In genomic region chr10:77618117-77618516, GRCh38 we compare ENCODE assay signal across 34 cellular contexts. TPM values are rescaled to one million over a fixed set of nuclear protein-coding genes. Genes with fewer than 3 reads are reported as not detected.
"Had no signal": no experiment of that assay in that cellular context is flagged by ENCODE, and none has a peak within 500 bp of the region (broad histone marks: within the 10 kb centered on the region; RNA-seq: fewer than 3 reads in every experiment).

No MANE protein-coding gene starts in this region.

- H3K27ac Mint-ChIP-seq: activated B cell treated with CpG ODN at 0.5 μM for 24 hours; activated CD4-positive, alpha-beta memory T cell treated with anti-CD3 and anti-CD28 coated beads for 36 hours; activated naive CD4-positive, alpha-beta T cell treated with anti-CD3 and anti-CD28 coated beads, Interleukin-2, amount 10 ng/mL, durations not matched to agents 7 days and 5 days; activated naive CD8-positive, alpha-beta T cell; activated naive CD8-positive, alpha-beta T cell treated with anti-CD3 and anti-CD28 coated beads, Interleukin-2, amount 50 U/mL, for 24 hours; activated T-helper 1 cell treated with anti-CD3 and anti-CD28 coated beads, Interleukin-12 subunit alpha, Interleukin-12 subunit beta, Interleukin-2, Interleukin-4 antibody, amounts not matched to agents 30 ng/mL and 10 ng/mL and 1 ng/mL, durations not matched to agents 14 hours and 24 hours and 36 hours had no signal

- H3K4me3 ChIP-seq: cardiac muscle cell, Peyer's patch had no signal

- H3K36me3 Mint-ChIP-seq: activated CD4-positive, alpha-beta memory T cell treated with anti-CD3 and anti-CD28 coated beads for 36 hours; activated naive CD4-positive, alpha-beta T cell treated with anti-CD3 and anti-CD28 coated beads, Interleukin-2, amount 10 ng/mL, durations not matched to agents 7 days and 5 days; activated naive CD8-positive, alpha-beta T cell had no signal

- H3K9me3 Mint-ChIP-seq: activated B cell treated with CpG ODN at 0.5 μM for 24 hours; activated CD4-positive, alpha-beta memory T cell treated with anti-CD3 and anti-CD28 coated beads for 36 hours; activated naive CD4-positive, alpha-beta T cell treated with anti-CD3 and anti-CD28 coated beads, Interleukin-2, amount 10 ng/mL, durations not matched to agents 7 days and 5 days; activated naive CD8-positive, alpha-beta T cell treated with anti-CD3 and anti-CD28 coated beads, Interleukin-2, amount 50 U/mL, for 24 hours; activated T-cell treated with anti-CD3 and anti-CD28 coated beads, Interleukin-2, amount 50 U/mL, for 4 hours; activated T-helper 1 cell treated with anti-CD3 and anti-CD28 coated beads, Interleukin-12 subunit alpha, Interleukin-12 subunit beta, Interleukin-2, Interleukin-4 antibody, amounts not matched to agents 30 ng/mL and 10 ng/mL and 1 ng/mL, durations not matched to agents 14 hours and 24 hours and 36 hours had no signal

- ATAC-seq: activated naive CD8-positive, alpha-beta T cell treated with anti-CD3 and anti-CD28 coated beads, Interleukin-2, amount 50 U/mL, for 24 hours; activated T-cell treated with anti-CD3 and anti-CD28 coated beads, Interleukin-2, amount 50 U/mL, for 4 hours; PC-3; Right ventricle myocardium inferior had no signal

- H3K27me3 Mint-ChIP-seq: activated B cell treated with CpG ODN at 0.5 μM for 24 hours; activated naive CD4-positive, alpha-beta T cell treated with anti-CD3 and anti-CD28 coated beads, Interleukin-2, amount 10 ng/mL, durations not matched to agents 7 days and 5 days; activated naive CD8-positive, alpha-beta T cell treated with anti-CD3 and anti-CD28 coated beads, Interleukin-2, amount 50 U/mL, for 24 hours had no signal

- H3K4me3 Mint-ChIP-seq: activated B cell treated with CpG ODN at 0.5 μM for 24 hours; activated CD4-positive, alpha-beta memory T cell treated with anti-CD3 and anti-CD28 coated beads for 36 hours; activated naive CD4-positive, alpha-beta T cell treated with anti-CD3 and anti-CD28 coated beads, Interleukin-2, amount 10 ng/mL, durations not matched to agents 7 days and 5 days; activated naive CD8-positive, alpha-beta T cell; activated naive CD8-positive, alpha-beta T cell treated with anti-CD3 and anti-CD28 coated beads, Interleukin-2, amount 50 U/mL, for 24 hours; activated T-cell treated with anti-CD3 and anti-CD28 coated beads, Interleukin-2, amount 50 U/mL, for 4 hours; activated T-helper 1 cell treated with anti-CD3 and anti-CD28 coated beads, Interleukin-12 subunit alpha, Interleukin-12 subunit beta, Interleukin-2, Interleukin-4 antibody, amounts not matched to agents 30 ng/mL and 10 ng/mL and 1 ng/mL, durations not matched to agents 14 hours and 24 hours and 36 hours had no signal

- H3K36me3 ChIP-seq: brain microvascular endothelial cell, cardiac muscle cell, Peyer's patch had no signal

- DNase-seq: activated B cell treated with CpG ODN at 0.5 μM for 24 hours; activated CD4-positive, alpha-beta memory T cell treated with anti-CD3 and anti-CD28 coated beads for 36 hours; activated CD4-positive, alpha-beta T cell treated with anti-CD3 and anti-CD28 coated beads for 4 hours; activated CD4-positive, alpha-beta T cell treated with anti-CD3 and anti-CD28 coated beads, Interleukin-2, amount 50 U/mL, for 1 hour; activated CD4-positive, CD25-positive, alpha-beta regulatory T cell treated with anti-CD3 and anti-CD28 coated beads, Interleukin-2, amount 50 U/mL, for 72 hours; activated CD8-positive, alpha-beta memory T cell treated with anti-CD3 and anti-CD28 coated beads, Interleukin-2, amount 50 U/mL, for 4 hours; activated gamma-delta T cell treated with Interleukin-2 at 50 U/mL for 16 hours; activated naive CD4-positive, alpha-beta T cell treated with anti-CD3 and anti-CD28 coated beads, Interleukin-2, amount 10 ng/mL, durations not matched to agents 7 days and 5 days; activated naive CD8-positive, alpha-beta T cell treated with anti-CD3 and anti-CD28 coated beads, Interleukin-2, amount 50 U/mL, for 24 hours; activated T-cell treated with anti-CD3 and anti-CD28 coated beads for 4 hours; activated T-cell treated with anti-CD3 and anti-CD28 coated beads, Interleukin-2, amount 50 U/mL, for 4 hours; aorta; brain microvascular endothelial cell; Karpas-422; KBM-7; NCI-H1105; NCI-H1417 treated with DMSO at 0.1 percent for 48 hours; NCI-H187 treated with DMSO at 0.1 percent for 48 hours; NCI-H2081; NCI-H345; NCI-H524 treated with DMSO at 0.1 percent for 48 hours; NK-92 treated with Interleukin-12 subunit alpha and Interleukin-12 subunit beta, amount 100 ng/mL, for 24 hours; PC-3; Peyer's patch; SW 1271; T-helper 1 cell; T-helper 2 cell; T-helper 9 cell had no signal

- H3K27ac ChIP-seq: brain microvascular endothelial cell, cardiac muscle cell, Peyer's patch, RWPE1, VCaP had no signal

- H3K9me3 ChIP-seq: Peyer's patch had no signal

- H3K27me3 ChIP-seq: brain microvascular endothelial cell, Peyer's patch had no signal

- H3K4me1 Mint-ChIP-seq: activated naive CD4-positive, alpha-beta T cell treated with anti-CD3 and anti-CD28 coated beads, Interleukin-2, amount 10 ng/mL, durations not matched to agents 7 days and 5 days had no signal

RNA-seq across cellular contexts. Expression of gene KCNMA1, which starts 19.5 kb away (rescaled TPM):
- total RNA-seq: activated CD4-positive, alpha-beta memory T cell treated with anti-CD3 and anti-CD28 coated beads for 36 hours; activated T-helper 1 cell treated with anti-CD3 and anti-CD28 coated beads, Interleukin-12 subunit alpha, Interleukin-12 subunit beta, Interleukin-2, Interleukin-4 antibody, amounts not matched to agents 30 ng/mL and 10 ng/mL and 1 ng/mL, durations not matched to agents 14 hours and 24 hours and 36 hours had no signal
